Comparison of ENCODE assay signal across 10 cellular contexts in genomic region chr11:72013765-72014711, GRCh38. TPM values are rescaled to one million over a fixed set of nuclear protein-coding genes. Genes with fewer than 3 reads are reported as not detected.
DNase-seq lines count a peak whose midpoint lies in the region; ATAC-seq and TF ChIP-seq lines count a peak whose summit lies in the region.
"Had no signal": no experiment of that assay in that cellular context is flagged by ENCODE, and none has a peak within 500 bp of the region (broad histone marks: within the 10 kb centered on the region; RNA-seq: fewer than 3 reads in every experiment).

No MANE protein-coding gene starts in this region.

- H3K27ac Mint-ChIP-seq in activated naive CD4-positive, alpha-beta T cell treated with anti-CD3 and anti-CD28 coated beads, Interleukin-2, amount 50 U/mL, for 72 hours, result peak overlapping the region; percentile 85 to 97
- no peak overlapping the region for H3K27ac Mint-ChIP-seq in glutamatergic neuron (ENCODE audit: unreplicated experiment)

- peak in 1 of 2 donors; percentile 49 for DNase-seq in activated naive CD4-positive, alpha-beta T cell treated with anti-CD3 and anti-CD28 coated beads, Interleukin-2, amount 50 U/mL, for 72 hours (ENCODE audit: low spot score in 2 of 2)
- DNase-seq in activated naive CD4-positive, alpha-beta T cell (lab: John Stamatoyannopoulos, UW), result no peak
- DNase-seq in caudate nucleus (lab: John Stamatoyannopoulos, UW), result peak in 1 of 61 donors; percentile 56
- DNase-seq in lower lobe of right lung, result no peak
- DNase-seq in glutamatergic neuron, result no peak
- no peak for DNase-seq in AML-193 (lab: John Stamatoyannopoulos, UW)
- DNase-seq: activated gamma-delta T cell, NCI-H1417 treated with DMSO at 0.1 percent for 48 hours had no signal

- H3K4me3 ChIP-seq in lower lobe of right lung, result no peak overlapping the region

- peaks cover 24 to 37% of the 10 kb centered on the region in 2 donors for H3K36me3 Mint-ChIP-seq in activated naive CD4-positive, alpha-beta T cell treated with anti-CD3 and anti-CD28 coated beads, Interleukin-2, amount 50 U/mL, for 72 hours
- H3K36me3 Mint-ChIP-seq in glutamatergic neuron (ENCODE audit: unreplicated experiment), result peaks cover 6% of the 10 kb centered on the region

- intact Hi-C loops in lower lobe of right lung (cut with DNase I), result no loop called here

- no peak for TF ChIP-seq CTCF in lower lobe of right lung (IDR thresholded peaks at IDR 0.05)
- no peak for TF ChIP-seq CTCF in glutamatergic neuron (IDR thresholded peaks at IDR 0.05; ENCODE audit: partially characterized antibody, unreplicated experiment)

- no peak for ATAC-seq in activated naive CD4-positive, alpha-beta T cell treated with anti-CD3 and anti-CD28 coated beads, Interleukin-2, amount 50 U/mL, for 72 hours
- ATAC-seq in lower lobe of right lung (no peak), HG03139 (IDR thresholded peaks at IDR 0.05; ENCODE audit: unreplicated experiment) (no peak)

- no peaks in the 10 kb centered on the region for H3K27me3 ChIP-seq in lower lobe of right lung (ENCODE audit: low read depth)

- peaks cover 3% of the 10 kb centered on the region for H3K4me1 Mint-ChIP-seq in glutamatergic neuron (ENCODE audit: low read depth, unreplicated experiment)

- H3K4me1 ChIP-seq in lower lobe of right lung, result peaks cover 26% of the 10 kb centered on the region

- no peaks in the 10 kb centered on the region for H3K9me3 ChIP-seq in lower lobe of right lung

- no peak overlapping the region for H3K4me3 Mint-ChIP-seq in glutamatergic neuron (ENCODE audit: unreplicated experiment)

- H3K9me3 Mint-ChIP-seq in activated naive CD4-positive, alpha-beta T cell treated with anti-CD3 and anti-CD28 coated beads, Interleukin-2, amount 50 U/mL, for 72 hours, result no peaks in the 10 kb centered on the region
- H3K9me3 Mint-ChIP-seq in glutamatergic neuron (ENCODE audit: unreplicated experiment), result peaks cover 10% of the 10 kb centered on the region

- H3K27ac ChIP-seq in caudate nucleus (ENCODE audit: low read depth, low read length), result peak overlapping the region; percentile 52
- peak overlapping the region; percentile 37 for H3K27ac ChIP-seq in lower lobe of right lung
- H3K27ac ChIP-seq in temporal lobe (ENCODE audit: low read depth, low read length), result peak overlapping the region; percentile 51

- H3K27me3 Mint-ChIP-seq in glutamatergic neuron (ENCODE audit: unreplicated experiment), result peaks cover 17% of the 10 kb centered on the region

- H3K36me3 ChIP-seq in lower lobe of right lung, result peaks cover 100% of the 10 kb centered on the region

RNA-seq across cellular contexts. Expression of gene IL18BP, which starts 15.3 kb away (rescaled TPM):
- 10 to 100 TPM; 12.5 to 13.8 TPM for total RNA-seq in activated naive CD4-positive, alpha-beta T cell treated with anti-CD3 and anti-CD28 coated beads, Interleukin-2, amount 50 U/mL, for 72 hours
- total RNA-seq in lower lobe of right lung, result 18.0 TPM
- 2.5 TPM for total RNA-seq in temporal lobe
- 13.1 TPM for total RNA-seq in glutamatergic neuron (ENCODE audit: unreplicated experiment)
